In the genomic region with DNA sequence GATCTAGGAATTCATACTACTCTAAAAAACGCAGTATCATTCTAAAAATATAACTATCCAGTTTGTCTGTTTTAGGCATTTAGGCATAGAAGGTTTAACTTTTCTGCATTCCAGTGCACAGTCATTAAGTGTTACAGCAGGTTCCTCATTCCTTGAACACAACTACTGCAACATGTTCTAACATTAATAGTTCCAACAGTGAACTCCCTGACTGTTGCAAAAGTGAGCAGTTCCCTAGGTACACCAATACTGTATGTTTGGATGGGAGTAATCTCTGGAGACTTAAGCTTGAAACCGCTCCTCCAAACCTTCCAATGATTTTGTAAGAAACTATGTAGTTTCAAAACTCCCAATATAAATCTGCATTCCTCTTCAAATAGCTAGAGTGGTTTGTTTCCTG, we compare ENCODE assay signal across 1 cellular context.
TF ChIP-seq lines count a peak whose summit lies in the region.

No MANE protein-coding gene starts in this region.

TF ChIP-seq in GM23338, 12 proteins besides CTCF, POLR2A, EP300 and RAD21 (continued from another document):
- TF ChIP-seq, protein P1, sequence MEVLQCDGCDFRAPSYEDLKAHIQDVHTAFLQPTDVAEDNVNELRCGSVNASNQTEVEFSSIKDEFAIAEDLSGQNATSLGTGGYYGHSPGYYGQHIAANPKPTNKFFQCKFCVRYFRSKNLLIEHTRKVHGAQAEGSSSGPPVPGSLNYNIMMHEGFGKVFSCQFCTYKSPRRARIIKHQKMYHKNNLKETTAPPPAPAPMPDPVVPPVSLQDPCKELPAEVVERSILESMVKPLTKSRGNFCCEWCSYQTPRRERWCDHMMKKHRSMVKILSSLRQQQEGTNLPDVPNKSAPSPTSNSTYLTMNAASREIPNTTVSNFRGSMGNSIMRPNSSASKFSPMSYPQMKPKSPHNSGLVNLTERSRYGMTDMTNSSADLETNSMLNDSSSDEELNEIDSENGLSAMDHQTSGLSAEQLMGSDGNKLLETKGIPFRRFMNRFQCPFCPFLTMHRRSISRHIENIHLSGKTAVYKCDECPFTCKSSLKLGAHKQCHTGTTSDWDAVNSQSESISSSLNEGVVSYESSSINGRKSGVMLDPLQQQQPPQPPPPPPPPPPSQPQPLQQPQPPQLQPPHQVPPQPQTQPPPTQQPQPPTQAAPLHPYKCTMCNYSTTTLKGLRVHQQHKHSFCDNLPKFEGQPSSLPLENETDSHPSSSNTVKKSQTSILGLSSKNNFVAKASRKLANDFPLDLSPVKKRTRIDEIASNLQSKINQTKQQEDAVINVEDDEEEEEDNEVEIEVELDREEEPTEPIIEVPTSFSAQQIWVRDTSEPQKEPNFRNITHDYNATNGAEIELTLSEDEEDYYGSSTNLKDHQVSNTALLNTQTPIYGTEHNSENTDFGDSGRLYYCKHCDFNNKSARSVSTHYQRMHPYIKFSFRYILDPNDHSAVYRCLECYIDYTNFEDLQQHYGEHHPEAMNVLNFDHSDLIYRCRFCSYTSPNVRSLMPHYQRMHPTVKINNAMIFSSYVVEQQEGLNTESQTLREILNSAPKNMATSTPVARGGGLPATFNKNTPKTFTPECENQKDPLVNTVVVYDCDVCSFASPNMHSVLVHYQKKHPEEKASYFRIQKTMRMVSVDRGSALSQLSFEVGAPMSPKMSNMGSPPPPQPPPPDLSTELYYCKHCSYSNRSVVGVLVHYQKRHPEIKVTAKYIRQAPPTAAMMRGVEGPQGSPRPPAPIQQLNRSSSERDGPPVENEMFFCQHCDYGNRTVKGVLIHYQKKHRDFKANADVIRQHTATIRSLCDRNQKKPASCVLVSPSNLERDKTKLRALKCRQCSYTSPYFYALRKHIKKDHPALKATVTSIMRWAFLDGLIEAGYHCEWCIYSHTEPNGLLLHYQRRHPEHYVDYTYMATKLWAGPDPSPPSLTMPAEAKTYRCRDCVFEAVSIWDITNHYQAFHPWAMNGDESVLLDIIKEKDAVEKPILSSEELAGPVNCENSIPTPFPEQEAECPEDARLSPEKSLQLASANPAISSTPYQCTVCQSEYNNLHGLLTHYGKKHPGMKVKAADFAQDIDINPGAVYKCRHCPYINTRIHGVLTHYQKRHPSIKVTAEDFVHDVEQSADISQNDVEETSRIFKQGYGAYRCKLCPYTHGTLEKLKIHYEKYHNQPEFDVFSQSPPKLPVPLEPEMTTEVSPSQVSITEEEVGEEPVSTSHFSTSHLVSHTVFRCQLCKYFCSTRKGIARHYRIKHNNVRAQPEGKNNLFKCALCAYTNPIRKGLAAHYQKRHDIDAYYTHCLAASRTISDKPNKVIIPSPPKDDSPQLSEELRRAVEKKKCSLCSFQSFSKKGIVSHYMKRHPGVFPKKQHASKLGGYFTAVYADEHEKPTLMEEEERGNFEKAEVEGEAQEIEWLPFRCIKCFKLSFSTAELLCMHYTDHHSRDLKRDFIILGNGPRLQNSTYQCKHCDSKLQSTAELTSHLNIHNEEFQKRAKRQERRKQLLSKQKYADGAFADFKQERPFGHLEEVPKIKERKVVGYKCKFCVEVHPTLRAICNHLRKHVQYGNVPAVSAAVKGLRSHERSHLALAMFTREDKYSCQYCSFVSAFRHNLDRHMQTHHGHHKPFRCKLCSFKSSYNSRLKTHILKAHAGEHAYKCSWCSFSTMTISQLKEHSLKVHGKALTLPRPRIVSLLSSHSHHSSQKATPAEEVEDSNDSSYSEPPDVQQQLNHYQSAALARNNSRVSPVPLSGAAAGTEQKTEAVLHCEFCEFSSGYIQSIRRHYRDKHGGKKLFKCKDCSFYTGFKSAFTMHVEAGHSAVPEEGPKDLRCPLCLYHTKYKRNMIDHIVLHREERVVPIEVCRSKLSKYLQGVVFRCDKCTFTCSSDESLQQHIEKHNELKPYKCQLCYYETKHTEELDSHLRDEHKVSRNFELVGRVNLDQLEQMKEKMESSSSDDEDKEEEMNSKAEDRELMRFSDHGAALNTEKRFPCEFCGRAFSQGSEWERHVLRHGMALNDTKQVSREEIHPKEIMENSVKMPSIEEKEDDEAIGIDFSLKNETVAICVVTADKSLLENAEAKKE (CRISPR knock-in tag; IDR thresholded peaks at IDR 0.05) = no peak
